In genomic region chr9:93467062-93467416, GRCh38 we compare ENCODE assay signal across 8 cellular contexts. TPM values are rescaled to one million over a fixed set of nuclear protein-coding genes. Genes with fewer than 3 reads are reported as not detected.
DNase-seq lines count a peak whose midpoint lies in the region; ATAC-seq and TF ChIP-seq lines count a peak whose summit lies in the region.

No MANE protein-coding gene starts in this region.

- no peaks in the 10 kb centered on the region for H3K27me3 Mint-ChIP-seq in activated T-cell treated with anti-CD3 and anti-CD28 coated beads, Interleukin-2, amount 50 U/mL, for 72 hours (ENCODE audit: low read depth)
- H3K27me3 Mint-ChIP-seq in stimulated activated naive CD8-positive, alpha-beta T cell treated with anti-CD3 and anti-CD28 coated beads, Interleukin-15, amount 100 ng/mL, for 72 hours = no peaks in the 10 kb centered on the region

- no peaks in the 10 kb centered on the region for H3K79me1 ChIP-seq in neuronal stem cell (ENCODE audit: low read depth, low read length)

- H2AK5ac ChIP-seq in neuronal stem cell (ENCODE audit: low read depth, low read length) = no peak overlapping the region

- TF ChIP-seq POLR2A in erythroblast (IDR thresholded peaks at IDR 0.05; ENCODE audit: low read length) = no peak

- H3K23ac ChIP-seq in neuronal stem cell (ENCODE audit: low read depth, low read length, poor library complexity) = no peak overlapping the region

- no peak overlapping the region for H3K27ac ChIP-seq in neuronal stem cell (replicated peaks; ENCODE audit: low read length)

- no peak for DNase-seq in activated T-cell treated with anti-CD3 and anti-CD28 coated beads, Interleukin-2, amount 50 U/mL, for 72 hours
- DNase-seq in activated T-cell treated with anti-CD3 and anti-CD28 coated beads, Interleukin-2, amount 50 U/mL, for 48 hours = no peak
- DNase-seq in SW480 (ENCODE audit: low spot score) (peak; percentile 52), erythroblast (lab: John Stamatoyannopoulos, UW) (peak; percentile 38 to 57), neuronal stem cell (ENCODE audit: low spot score) (no peak)
- no peak for DNase-seq in stimulated activated naive CD8-positive, alpha-beta T cell treated with anti-CD3 and anti-CD28 coated beads, Interleukin-15, amount 100 ng/mL, for 72 hours
- DNase-seq in activated effector memory CD4-positive, alpha-beta T cell treated with Interleukin-2 at 50 U/mL for 16 hours = no peak

- H3K27me3 ChIP-seq in neuronal stem cell (ENCODE audit: control insufficient read depth in 3 of 3, insufficient read depth in 3 of 3, low read depth in 1 of 3, low read length in 3 of 3) = no peaks in the 10 kb centered on the region

- no CpG with 5 or more reads among the region's 3 CpGs for WGBS in neuronal stem cell (ENCODE audit: extremely low coverage in 2 of 2, insufficient read length in 2 of 2, insufficient replicate concordance in 1 of 2), 2 donors

- H3K9me3 ChIP-seq in neuronal stem cell (replicated peaks in 1 of 2; ENCODE audit: control insufficient read depth in 2 of 2, insufficient read depth in 1 of 2, low read depth in 1 of 2, low read length in 2 of 2) = no peaks in the 10 kb centered on the region

- H4K91ac ChIP-seq in neuronal stem cell (ENCODE audit: low read depth, low read length, poor library complexity) = no peak overlapping the region

- H3K18ac ChIP-seq in neuronal stem cell (ENCODE audit: low read length) = no peak overlapping the region

- H3K36me3 ChIP-seq in neuronal stem cell (replicated peaks in 1 of 2; ENCODE audit: control insufficient read depth in 2 of 2, insufficient read depth in 2 of 2, low read length in 2 of 2) = peaks cover 0 to 12% of the 10 kb centered on the region in 2 donors

- H2BK12ac ChIP-seq in neuronal stem cell (ENCODE audit: low read length) = no peak overlapping the region

- peak overlapping the region; percentile 45 to 59 for H3K4me3 Mint-ChIP-seq in activated T-cell treated with anti-CD3 and anti-CD28 coated beads, Interleukin-2, amount 50 U/mL, for 72 hours
- H3K4me3 Mint-ChIP-seq in stimulated activated naive CD8-positive, alpha-beta T cell treated with anti-CD3 and anti-CD28 coated beads, Interleukin-15, amount 100 ng/mL, for 72 hours = peak overlapping the region; percentile 53 to 58

- H3K4me3 ChIP-seq in neuronal stem cell (ENCODE audit: low read length in 2 of 2) = no peak overlapping the region

- H3K4me1 ChIP-seq in neuronal stem cell (ENCODE audit: control insufficient read depth in 2 of 2, insufficient read depth in 1 of 2, low read depth in 1 of 2, low read length in 2 of 2) = peaks cover 6 to 9% of the 10 kb centered on the region in 2 donors

- peak overlapping the region; percentile 69 for H3K27ac Mint-ChIP-seq in activated T-cell treated with anti-CD3 and anti-CD28 coated beads, Interleukin-2, amount 50 U/mL, for 72 hours
- peak overlapping the region in 1 of 2 donors; percentile 91 for H3K27ac Mint-ChIP-seq in stimulated activated naive CD8-positive, alpha-beta T cell treated with anti-CD3 and anti-CD28 coated beads, Interleukin-15, amount 100 ng/mL, for 72 hours

- H3K14ac ChIP-seq in neuronal stem cell (ENCODE audit: low read length) = no peak overlapping the region

- no peak overlapping the region for H2BK5ac ChIP-seq in neuronal stem cell (ENCODE audit: low read length)

- H3K4me2 ChIP-seq in neuronal stem cell (ENCODE audit: insufficient read depth, low read length, poor library complexity, severe bottlenecking) = no peak overlapping the region

- no peak overlapping the region for H3K9ac ChIP-seq in neuronal stem cell (ENCODE audit: low read depth, low read length, poor library complexity)

- peaks cover 0 to 1% of the 10 kb centered on the region in 2 donors for H3K9me3 Mint-ChIP-seq in activated T-cell treated with anti-CD3 and anti-CD28 coated beads, Interleukin-2, amount 50 U/mL, for 72 hours
- no peaks in the 10 kb centered on the region for H3K9me3 Mint-ChIP-seq in stimulated activated naive CD8-positive, alpha-beta T cell treated with anti-CD3 and anti-CD28 coated beads, Interleukin-15, amount 100 ng/mL, for 72 hours

- no peak overlapping the region for H2BK15ac ChIP-seq in neuronal stem cell (ENCODE audit: low read length)

- no peak overlapping the region for H2BK120ac ChIP-seq in neuronal stem cell (ENCODE audit: low read depth, low read length)

- H2AFZ ChIP-seq in neuronal stem cell (ENCODE audit: low read length) = no peak overlapping the region

- peak in 1 of 2 donors; percentile 36 for ATAC-seq in activated T-cell treated with anti-CD3 and anti-CD28 coated beads, Interleukin-2, amount 50 U/mL, for 72 hours (replicated peaks in 1 of 2)
- no peak for ATAC-seq in stimulated activated naive CD8-positive, alpha-beta T cell treated with anti-CD3 and anti-CD28 coated beads, Interleukin-15, amount 100 ng/mL, for 72 hours
- no peak for ATAC-seq in HG03196 (IDR thresholded peaks at IDR 0.05; ENCODE audit: unreplicated experiment)

- H3K4ac ChIP-seq in neuronal stem cell (ENCODE audit: low read length) = no peak overlapping the region

- H3K4me1 Mint-ChIP-seq in activated T-cell treated with anti-CD3 and anti-CD28 coated beads, Interleukin-2, amount 50 U/mL, for 72 hours (ENCODE audit: low read depth) = peaks cover 89% of the 10 kb centered on the region
- H3K4me1 Mint-ChIP-seq in stimulated activated naive CD8-positive, alpha-beta T cell treated with anti-CD3 and anti-CD28 coated beads, Interleukin-15, amount 100 ng/mL, for 72 hours = peaks cover 84% of the 10 kb centered on the region

- peaks cover 2 to 15% of the 10 kb centered on the region in 2 donors for H3K36me3 Mint-ChIP-seq in activated T-cell treated with anti-CD3 and anti-CD28 coated beads, Interleukin-2, amount 50 U/mL, for 72 hours (ENCODE audit: insufficient read depth in 2 of 2)

- H4K8ac ChIP-seq in neuronal stem cell (ENCODE audit: low read depth, low read length) = no peak overlapping the region

RNA-seq across cellular contexts. Expression of gene FAM120AOS, which starts 13.7 kb away (rescaled TPM):
- total RNA-seq in activated T-cell treated with anti-CD3 and anti-CD28 coated beads, Interleukin-2, amount 50 U/mL, for 72 hours = 10 to 100 TPM; 34.8 to 36.7 TPM
- polyA plus RNA-seq in neuronal stem cell (2013, experiment 1 of 2) = 28.8 TPM
- polyA plus RNA-seq in neuronal stem cell (2013, experiment 2 of 2) = 29.5 TPM

RNA-seq across cellular contexts. Expression of gene FAM120A, which starts 15.6 kb away (rescaled TPM):
- 100 to 1,000 TPM; 127 to 135 TPM for total RNA-seq in activated T-cell treated with anti-CD3 and anti-CD28 coated beads, Interleukin-2, amount 50 U/mL, for 72 hours
- 24.0 TPM for polyA plus RNA-seq in neuronal stem cell (2013, experiment 1 of 2)
- polyA plus RNA-seq in neuronal stem cell (2013, experiment 2 of 2) = 23.7 TPM

Comparison
In these comparisons a context has a peak if more than half of its experiments do, and no peak if none do; other contexts are left out.
1. DNase-seq: peak in SW480 (single experiment) and erythroblast (2 of 2); none in activated T-cell treated with anti-CD3 and anti-CD28 coated beads, Interleukin-2, amount 50 U/mL, for 72 hours (0 of 2), activated T-cell treated with anti-CD3 and anti-CD28 coated beads, Interleukin-2, amount 50 U/mL, for 48 hours (0 of 2), stimulated activated naive CD8-positive, alpha-beta T cell treated with anti-CD3 and anti-CD28 coated beads, Interleukin-15, amount 100 ng/mL, for 72 hours (0 of 2), activated effector memory CD4-positive, alpha-beta T cell treated with Interleukin-2 at 50 U/mL for 16 hours (single experiment) and neuronal stem cell (single experiment).